8 cellular contexts compared by ENCODE assay signal in genomic region chr13:27339299-27339698, GRCh38.
A peak's percentile ranks its signal among the peaks of the same experiment; 100 is the strongest.
DNase-seq lines count a peak whose midpoint lies in the region; ATAC-seq lines count a peak whose summit lies in the region.

No MANE protein-coding gene starts in this region.

- no peaks in the 10 kb centered on the region for H3K4me1 ChIP-seq in GM23248 (ENCODE audit: insufficient read depth)

- peak; percentile 78 for ATAC-seq in activated CD8-positive, alpha-beta memory T cell treated with anti-CD3 and anti-CD28 coated beads, Interleukin-2, amount 10 ng/mL, durations not matched to agents 7 days and 5 days
- ATAC-seq in stimulated activated memory B cell treated with anti-CD40 and anti-IgM and Interleukin-4, amounts not matched to agents 10 μg/mL and 1 μg/mL and 100 μg/mL, for 72 hours = peak; percentile 62
- no peak for ATAC-seq in GM18873 (IDR thresholded peaks at IDR 0.05; ENCODE audit: low FRiP score, unreplicated experiment)

- no peaks in the 10 kb centered on the region for H3K9me3 ChIP-seq in GM23248 (ENCODE audit: low read depth)

- H3K4me1 Mint-ChIP-seq in activated CD8-positive, alpha-beta memory T cell treated with anti-CD3 and anti-CD28 coated beads, Interleukin-2, amount 10 ng/mL, durations not matched to agents 7 days and 5 days = no peaks in the 10 kb centered on the region
- no peaks in the 10 kb centered on the region for H3K4me1 Mint-ChIP-seq in stimulated activated memory B cell treated with anti-CD40 and anti-IgM and Interleukin-4, amounts not matched to agents 10 μg/mL and 1 μg/mL and 100 μg/mL, for 72 hours

- H4K20me1 ChIP-seq in GM23248 (ENCODE audit: insufficient read depth) = no peaks in the 10 kb centered on the region

- H3K27me3 Mint-ChIP-seq in activated CD8-positive, alpha-beta memory T cell treated with anti-CD3 and anti-CD28 coated beads, Interleukin-2, amount 10 ng/mL, durations not matched to agents 7 days and 5 days = peaks cover 23% of the 10 kb centered on the region
- no peaks in the 10 kb centered on the region for H3K27me3 Mint-ChIP-seq in stimulated activated memory B cell treated with anti-CD40 and anti-IgM and Interleukin-4, amounts not matched to agents 10 μg/mL and 1 μg/mL and 100 μg/mL, for 72 hours

- H2AFZ ChIP-seq in GM23248 = no peak overlapping the region

- in situ Hi-C loops in GM23248 (cut with MboI) = no loop called here

- no peaks in the 10 kb centered on the region for H3K36me3 Mint-ChIP-seq in activated CD8-positive, alpha-beta memory T cell treated with anti-CD3 and anti-CD28 coated beads, Interleukin-2, amount 10 ng/mL, durations not matched to agents 7 days and 5 days
- no peaks in the 10 kb centered on the region for H3K36me3 Mint-ChIP-seq in stimulated activated memory B cell treated with anti-CD40 and anti-IgM and Interleukin-4, amounts not matched to agents 10 μg/mL and 1 μg/mL and 100 μg/mL, for 72 hours

- H3K27ac Mint-ChIP-seq in activated CD8-positive, alpha-beta memory T cell treated with anti-CD3 and anti-CD28 coated beads, Interleukin-2, amount 10 ng/mL, durations not matched to agents 7 days and 5 days = no peak overlapping the region
- no peak overlapping the region for H3K27ac Mint-ChIP-seq in stimulated activated memory B cell treated with anti-CD40 and anti-IgM and Interleukin-4, amounts not matched to agents 10 μg/mL and 1 μg/mL and 100 μg/mL, for 72 hours

- CTCF ChIA-PET in activated CD8-positive, alpha-beta memory T cell treated with anti-CD3 and anti-CD28 coated beads, Interleukin-2, amount 10 ng/mL, durations not matched to agents 7 days and 5 days (lab: Charles Lee) = interaction anchor here (0.7 to 2.5 kb wide), 10 partner anchors 9 to 356 kb away, joined by 3 to 9 read pairs (median 4); partner anchors contain the start of gene RASL11A

- DNase-seq in DMS 273 (lab: John Stamatoyannopoulos, UW; ENCODE audit: unreplicated experiment) = peak; percentile 69
- peak; percentile 50 for DNase-seq in GM23248
- DNase-seq in NCI-H526 treated with DMSO at 0.1 percent for 48 hours (lab: John Stamatoyannopoulos, UW) = peak; percentile 59
- DNase-seq in activated CD8-positive, alpha-beta memory T cell treated with anti-CD3 and anti-CD28 coated beads, Interleukin-2, amount 10 ng/mL, durations not matched to agents 7 days and 5 days = peak; percentile 62
- DNase-seq in foreskin melanocyte = peak; percentile 18
- DNase-seq in hypothalamus (lab: John Stamatoyannopoulos, UW) = no peak

- H3K9me3 Mint-ChIP-seq in activated CD8-positive, alpha-beta memory T cell treated with anti-CD3 and anti-CD28 coated beads, Interleukin-2, amount 10 ng/mL, durations not matched to agents 7 days and 5 days (ENCODE audit: low read depth) = no peaks in the 10 kb centered on the region
- H3K9me3 Mint-ChIP-seq in stimulated activated memory B cell treated with anti-CD40 and anti-IgM and Interleukin-4, amounts not matched to agents 10 μg/mL and 1 μg/mL and 100 μg/mL, for 72 hours = no peaks in the 10 kb centered on the region

- peaks cover 15% of the 10 kb centered on the region for H3K27me3 ChIP-seq in GM23248 (replicated peaks; ENCODE audit: insufficient read depth)

- H3K4me3 ChIP-seq in GM23248 = no peak overlapping the region

- no peaks in the 10 kb centered on the region for H3K79me2 ChIP-seq in GM23248 (ENCODE audit: insufficient read depth)

- H3K9ac ChIP-seq in GM23248 = no peak overlapping the region

- no peaks in the 10 kb centered on the region for H3F3A ChIP-seq in GM23248 (ENCODE audit: insufficient read depth)

- H3K9me2 ChIP-seq in GM23248 (ENCODE audit: insufficient read depth) = no peaks in the 10 kb centered on the region

- H3K27ac ChIP-seq in GM23248 = no peak overlapping the region

- no peak overlapping the region for H3K4me3 Mint-ChIP-seq in activated CD8-positive, alpha-beta memory T cell treated with anti-CD3 and anti-CD28 coated beads, Interleukin-2, amount 10 ng/mL, durations not matched to agents 7 days and 5 days
- H3K4me3 Mint-ChIP-seq in stimulated activated memory B cell treated with anti-CD40 and anti-IgM and Interleukin-4, amounts not matched to agents 10 μg/mL and 1 μg/mL and 100 μg/mL, for 72 hours = no peak overlapping the region

- H3K4me2 ChIP-seq in GM23248 (ENCODE audit: unreplicated experiment) = no peak overlapping the region

- no peaks in the 10 kb centered on the region for H3K36me3 ChIP-seq in GM23248 (ENCODE audit: low read depth)

- WGBS in GM23248 (ENCODE audit: low coverage in 1 of 2, low lambda C conversion rate in 2 of 2, missing lambda C conversion rate in 2 of 2), 2 experiments = 11 to 18% methylated on average over 6 of the region's 6 CpGs

Comparison
In these comparisons a context has a peak if more than half of its experiments do, and no peak if none do; other contexts are left out.
1. DNase-seq: peak in DMS 273 (single experiment), GM23248 (single experiment), NCI-H526 treated with DMSO at 0.1 percent for 48 hours (single experiment), activated CD8-positive, alpha-beta memory T cell treated with anti-CD3 and anti-CD28 coated beads, Interleukin-2, amount 10 ng/mL, durations not matched to agents 7 days and 5 days (single experiment) and foreskin melanocyte (single experiment); none in hypothalamus (0 of 51).